Comparison of ENCODE assay signal across 15 cellular contexts in the genomic region with DNA sequence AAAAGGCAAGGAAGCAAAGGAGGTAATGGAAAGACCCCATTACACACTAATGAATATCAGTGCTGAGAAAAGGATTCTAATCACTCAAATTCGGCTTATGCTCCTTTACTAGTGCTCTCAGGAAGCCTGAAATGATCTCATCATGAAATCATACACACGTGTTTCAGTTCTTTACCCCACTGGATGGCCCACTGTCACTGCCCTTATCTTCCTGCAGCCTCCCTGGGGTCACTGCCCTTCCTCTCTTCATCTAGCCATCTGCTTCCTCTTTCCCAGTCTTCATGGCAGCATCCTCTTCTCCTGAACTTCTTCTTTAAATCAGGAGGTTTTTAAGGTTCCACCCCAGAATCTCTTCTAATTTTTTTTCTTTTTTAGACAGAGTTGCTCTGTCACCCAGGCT. TPM values are rescaled to one million over a fixed set of nuclear protein-coding genes. Genes with fewer than 3 reads are reported as not detected.
DNase-seq lines count a peak whose midpoint lies in the region; ATAC-seq and TF ChIP-seq lines count a peak whose summit lies in the region.
"Had no signal": no experiment of that assay in that cellular context is flagged by ENCODE, and none has a peak within 500 bp of the region (broad histone marks: within the 10 kb centered on the region; RNA-seq: fewer than 3 reads in every experiment).

No MANE protein-coding gene starts in this region.

- BruUV-seq in OCI-LY7 (replicated peaks; lab: Mats Ljungman, UMichigan) (no TSS peak), Calu3 (replicated peaks; lab: Mats Ljungman, UMichigan) (no TSS peak)

- no peaks in the 10 kb centered on the region for H3K9me2 ChIP-seq in OCI-LY7 (ENCODE audit: insufficient read depth, low read length)

- CTCF ChIA-PET in CD8-positive, alpha-beta T cell (lab: Charles Lee): interaction anchor here (0.6 to 0.7 kb wide), 2 partner anchors 130 to 466 kb away, joined by 3 to 4 read pairs; no protein-coding TSS in a partner anchor
- CTCF ChIA-PET in OCI-LY7 (lab: Charles Lee; ENCODE audit: unreplicated experiment) (no interaction called here), Calu3 (lab: Charles Lee) (no interaction called here)

- no peak overlapping the region for H3K4me3 ChIP-seq in CD8-positive, alpha-beta T cell (ENCODE audit: low read depth, low read length)
- H3K4me3 ChIP-seq in OCI-LY7 (ENCODE audit: low read depth, low read length, poor library complexity, severe bottlenecking) (no peak overlapping the region), foreskin fibroblast (ENCODE audit: low read depth in 1 of 2, low read length in 2 of 2) (no peak overlapping the region)
- H3K4me3 ChIP-seq: lung, psoas muscle, SJCRH30 had no signal

- H3K4me1 ChIP-seq in CD8-positive, alpha-beta T cell (ENCODE audit: insufficient read depth, low read length): no peaks in the 10 kb centered on the region
- H3K4me1 ChIP-seq in OCI-LY7 (ENCODE audit: insufficient read depth, low read length, poor library complexity, severe bottlenecking): no peaks in the 10 kb centered on the region
- H3K4me1 ChIP-seq: SJCRH30 had no signal

- no peak overlapping the region for H3K27ac ChIP-seq in CD8-positive, alpha-beta T cell (ENCODE audit: low read depth, low read length)
- H3K27ac ChIP-seq in OCI-LY7 (ENCODE audit: low read depth, low read length, poor library complexity, severe bottlenecking): no peak overlapping the region
- H3K27ac ChIP-seq: SJCRH30 had no signal

- H3K27ac Mint-ChIP-seq in stimulated activated naive CD8-positive, alpha-beta T cell treated with anti-CD3 and anti-CD28 coated beads, Interleukin-15, Interleukin-2, amounts not matched to agents 100 ng/mL and 50 ng/mL, for 24 hours: peak overlapping the region; percentile 24
- H3K27ac Mint-ChIP-seq in stimulated activated naive CD8-positive, alpha-beta T cell treated with anti-CD3 and anti-CD28 coated beads, Interleukin-15, amount 100 ng/mL, for 72 hours: no peak overlapping the region
- H3K27ac Mint-ChIP-seq in CD8-positive, alpha-beta T cell: no peak overlapping the region
- H3K27ac Mint-ChIP-seq in Calu3 (ENCODE audit: unreplicated experiment): no peak overlapping the region
- H3K27ac Mint-ChIP-seq: nephron had no signal

- H3K79me2 ChIP-seq in OCI-LY7 (ENCODE audit: insufficient read depth, low read depth, low read length): no peaks in the 10 kb centered on the region; the same call in 1 of the 2 replicates

- H3K9me3 ChIP-seq in CD8-positive, alpha-beta T cell (ENCODE audit: low read length): no peaks in the 10 kb centered on the region
- no peaks in the 10 kb centered on the region for H3K9me3 ChIP-seq in OCI-LY7 (ENCODE audit: low read length)
- H3K9me3 ChIP-seq: psoas muscle, SJCRH30 had no signal

- peaks cover 3% of the 10 kb centered on the region for H3K36me3 ChIP-seq in CD8-positive, alpha-beta T cell (ENCODE audit: insufficient read depth, low read length)
- H3K36me3 ChIP-seq in OCI-LY7 (ENCODE audit: insufficient read depth, low read length): peaks cover 91% of the 10 kb centered on the region

- H3K27me3 ChIP-seq in CD8-positive, alpha-beta T cell (ENCODE audit: insufficient read depth, low read length): no peaks in the 10 kb centered on the region
- H3K27me3 ChIP-seq: SJCRH30 had no signal

- no peak for TF ChIP-seq CTCF in CD8-positive, alpha-beta T cell (IDR thresholded peaks at IDR 0.05)
- TF ChIP-seq CTCF in OCI-LY7 (conservative IDR thresholded peaks at IDR 0.05; ENCODE audit: low read length): no peak
- no peak for TF ChIP-seq CTCF in Calu3 (IDR thresholded peaks at IDR 0.05; ENCODE audit: unreplicated experiment)
- no peak for TF ChIP-seq CTCF in foreskin fibroblast (IDR thresholded peaks at IDR 0.05; ENCODE audit: low read depth, low read length)

- POLR2A ChIA-PET in CD8-positive, alpha-beta T cell (lab: Charles Lee): no interaction called here
- POLR2A ChIA-PET in OCI-LY7 (lab: Charles Lee): no interaction called here

- no peak for ATAC-seq in stimulated activated naive CD8-positive, alpha-beta T cell treated with anti-CD3 and anti-CD28 coated beads, Interleukin-15, amount 100 ng/mL, for 72 hours
- no peak for ATAC-seq in CD8-positive, alpha-beta T cell
- ATAC-seq: psoas muscle had no signal

- H3K9me3 Mint-ChIP-seq in stimulated activated naive CD8-positive, alpha-beta T cell treated with anti-CD3 and anti-CD28 coated beads, Interleukin-15, Interleukin-2, amounts not matched to agents 100 ng/mL and 50 ng/mL, for 24 hours: no peaks in the 10 kb centered on the region
- H3K9me3 Mint-ChIP-seq in stimulated activated naive CD8-positive, alpha-beta T cell treated with anti-CD3 and anti-CD28 coated beads, Interleukin-15, amount 100 ng/mL, for 72 hours: no peaks in the 10 kb centered on the region
- H3K9me3 Mint-ChIP-seq in CD8-positive, alpha-beta T cell: no peaks in the 10 kb centered on the region
- no peaks in the 10 kb centered on the region for H3K9me3 Mint-ChIP-seq in Calu3 (ENCODE audit: low read depth, unreplicated experiment)
- H3K9me3 Mint-ChIP-seq: nephron had no signal

- intact Hi-C loops in CD8-positive, alpha-beta T cell (cut with DNase I, micrococcal nuclease): no loop called here
- intact Hi-C loops in OCI-LY7 (cut with micrococcal nuclease; ENCODE audit: unreplicated experiment) (no loop called here), Calu3 (cut with micrococcal nuclease; ENCODE audit: unreplicated experiment) (no loop called here)

- H3K36me3 Mint-ChIP-seq in stimulated activated naive CD8-positive, alpha-beta T cell treated with anti-CD3 and anti-CD28 coated beads, Interleukin-15, Interleukin-2, amounts not matched to agents 100 ng/mL and 50 ng/mL, for 24 hours (ENCODE audit: low read depth): peaks cover 63% of the 10 kb centered on the region
- H3K36me3 Mint-ChIP-seq in CD8-positive, alpha-beta T cell: peaks cover 79% of the 10 kb centered on the region
- H3K36me3 Mint-ChIP-seq in Calu3 (ENCODE audit: insufficient read depth, unreplicated experiment): no peaks in the 10 kb centered on the region

- peaks cover 41% of the 10 kb centered on the region for H3K4me1 Mint-ChIP-seq in stimulated activated naive CD8-positive, alpha-beta T cell treated with anti-CD3 and anti-CD28 coated beads, Interleukin-15, Interleukin-2, amounts not matched to agents 100 ng/mL and 50 ng/mL, for 24 hours (ENCODE audit: low read depth)
- peaks cover 32% of the 10 kb centered on the region for H3K4me1 Mint-ChIP-seq in stimulated activated naive CD8-positive, alpha-beta T cell treated with anti-CD3 and anti-CD28 coated beads, Interleukin-15, amount 100 ng/mL, for 72 hours
- peaks cover 15% of the 10 kb centered on the region for H3K4me1 Mint-ChIP-seq in CD8-positive, alpha-beta T cell (ENCODE audit: low read depth)
- no peaks in the 10 kb centered on the region for H3K4me1 Mint-ChIP-seq in Calu3 (ENCODE audit: low read depth, unreplicated experiment)
- H3K4me1 Mint-ChIP-seq: nephron had no signal

- no peaks in the 10 kb centered on the region for H3K27me3 Mint-ChIP-seq in stimulated activated naive CD8-positive, alpha-beta T cell treated with anti-CD3 and anti-CD28 coated beads, Interleukin-15, Interleukin-2, amounts not matched to agents 100 ng/mL and 50 ng/mL, for 24 hours
- no peaks in the 10 kb centered on the region for H3K27me3 Mint-ChIP-seq in stimulated activated naive CD8-positive, alpha-beta T cell treated with anti-CD3 and anti-CD28 coated beads, Interleukin-15, amount 100 ng/mL, for 72 hours
- H3K27me3 Mint-ChIP-seq in CD8-positive, alpha-beta T cell (ENCODE audit: low read depth): no peaks in the 10 kb centered on the region
- H3K27me3 Mint-ChIP-seq in Calu3 (ENCODE audit: unreplicated experiment): no peaks in the 10 kb centered on the region

- no peaks in the 10 kb centered on the region; the same call in 1 of the 2 replicates for H4K20me1 ChIP-seq in OCI-LY7 (ENCODE audit: insufficient read depth, low read length)

- H2AFZ ChIP-seq in OCI-LY7 (ENCODE audit: low read length): no peak overlapping the region

- H3K4me3 Mint-ChIP-seq in stimulated activated naive CD8-positive, alpha-beta T cell treated with anti-CD3 and anti-CD28 coated beads, Interleukin-15, Interleukin-2, amounts not matched to agents 100 ng/mL and 50 ng/mL, for 24 hours: no peak overlapping the region
- no peak overlapping the region for H3K4me3 Mint-ChIP-seq in stimulated activated naive CD8-positive, alpha-beta T cell treated with anti-CD3 and anti-CD28 coated beads, Interleukin-15, amount 100 ng/mL, for 72 hours
- no peak overlapping the region for H3K4me3 Mint-ChIP-seq in CD8-positive, alpha-beta T cell
- no peak overlapping the region for H3K4me3 Mint-ChIP-seq in Calu3 (ENCODE audit: low read depth, unreplicated experiment)
- H3K4me3 Mint-ChIP-seq: nephron had no signal

- H3K4me2 ChIP-seq in OCI-LY7 (ENCODE audit: low read length): no peak overlapping the region

- DNase-seq in stimulated activated naive CD8-positive, alpha-beta T cell treated with anti-CD3 and anti-CD28 coated beads, Interleukin-15, amount 100 ng/mL, for 72 hours: no peak
- DNase-seq in SKM-1 treated with dmso at 0.1 percent for 144 hours (lab: John Stamatoyannopoulos, UW; ENCODE audit: unreplicated experiment) (peak; percentile 31), dermis microvascular lymphatic vessel endothelial cell (ENCODE audit: low read depth in 2 of 2) (peak; percentile 28 to 72), OCI-LY7 (ENCODE audit: low spot score) (no peak), Calu3 (no peak), foreskin fibroblast (no peak)
- DNase-seq in CD8-positive, alpha-beta T cell: no peak
- DNase-seq: caudate nucleus; NCI-H1417; NK-92 treated with Interleukin-12 subunit alpha and Interleukin-12 subunit beta, amount 100 ng/mL, for 24 hours; psoas muscle; SJCRH30 had no signal

RNA-seq across cellular contexts. Expression of a gene that starts 27.9 kb away (rescaled TPM):
- total RNA-seq in dermis microvascular lymphatic vessel endothelial cell (5.4 and 5.6 TPM in 2 replicates), OCI-LY7 (2022) (1.5 and 3.2 TPM in 2 replicates), Calu3 (2022) (4.6 and 6.0 TPM in 2 replicates)
- total RNA-seq in CD8-positive, alpha-beta T cell: 1 to 10 TPM; 1.5 to 2.4 TPM
- total RNA-seq in OCI-LY7 (2014; rRNA removed; shearing (Covaris generic)): 1.3 and 2.5 TPM in 2 replicates

Comparison
In these comparisons a context has a peak if more than half of its experiments do, and no peak if none do; other contexts are left out.
1. DNase-seq: peak in SKM-1 treated with dmso at 0.1 percent for 144 hours (single experiment) and dermis microvascular lymphatic vessel endothelial cell (2 of 2); none in stimulated activated naive CD8-positive, alpha-beta T cell treated with anti-CD3 and anti-CD28 coated beads, Interleukin-15, amount 100 ng/mL, for 72 hours (0 of 2), CD8-positive, alpha-beta T cell (0 of 7), OCI-LY7 (single experiment), Calu3 (single experiment) and foreskin fibroblast (0 of 2).